20 cellular contexts compared by ENCODE assay signal in genomic region chr5:144076521-144077083, GRCh38.
DNase-seq lines count a peak whose midpoint lies in the region; ATAC-seq, FAIRE-seq and TF ChIP-seq lines count a peak whose summit lies in the region.
"Had no signal": no experiment of that assay in that cellular context is flagged by ENCODE, and none has a peak within 500 bp of the region (broad histone marks: within the 10 kb centered on the region; RNA-seq: fewer than 3 reads in every experiment).

No MANE protein-coding gene starts in this region.

- peak; percentile 70 for DNase-seq in GM23338 (ENCODE audit: low spot score)
- no peak for DNase-seq in H1 (ENCODE audit: low read depth in 1 of 2, low spot score in 2 of 2)
- DNase-seq in iPS DF 6.9 (ENCODE audit: low read depth, low spot score): peak; percentile 13
- DNase-seq in SKM-1 (lab: John Stamatoyannopoulos, UW; ENCODE audit: unreplicated experiment): no peak
- no peak for DNase-seq in cerebellum (ENCODE audit: low spot score)
- DNase-seq: AML-193; Caco-2; CD4-positive, alpha-beta T cell; GF-D8; H7; HFFc6; IMR-90 had no signal

- H3K27ac ChIP-seq in GM23338 (ENCODE audit: low read depth) (no peak overlapping the region), H1 (ENCODE audit: low read depth, low read length) (no peak overlapping the region), iPS DF 6.9 (ENCODE audit: low read length) (no peak overlapping the region)
- H3K27ac ChIP-seq: C4-2B had no signal

- TF ChIP-seq RAD21 in H1 (IDR thresholded peaks at IDR 0.05 in 1 of 2, conservative IDR thresholded peaks at IDR 0.05 in 1 of 2; ENCODE audit: low read depth in 2 of 2, low read length in 2 of 2): no peak

- peaks cover 11% of the 10 kb centered on the region; the same call in 1 of the 3 replicates for H3K36me3 Mint-ChIP-seq in GM23338 (ENCODE audit: low read depth)

- H2AFZ ChIP-seq in GM23338: no peak overlapping the region
- H2AFZ ChIP-seq in H1 (ENCODE audit: low read length): no peak overlapping the region

- POLR2A ChIA-PET in H1 (lab: Charles Lee; ENCODE audit: partially characterized antibody): no interaction called here

- no peak for TF ChIP-seq POLR2A in H1 (IDR thresholded peaks at IDR 0.05; ENCODE audit: control extremely low read depth in 1 of 2, low read depth in 2 of 2, low read length in 2 of 2)

- H3K9ac ChIP-seq in H1 (replicated peaks in 1 of 4; ENCODE audit: extremely low read depth in 1 of 4, low read depth in 3 of 4, low read length in 3 of 4): no peak overlapping the region

- CTCF ChIA-PET in H1 (lab: Charles Lee; ENCODE audit: partially characterized antibody): no interaction called here

- no peak overlapping the region for H2BK120ac ChIP-seq in H1 (replicated peaks; ENCODE audit: low read depth, low read length)

- no peak overlapping the region for H3K27ac Mint-ChIP-seq in GM23338
- H3K27ac Mint-ChIP-seq: CD4-positive, alpha-beta T cell; HFFc6 had no signal

- H3K36me3 ChIP-seq in GM23338 (ENCODE audit: insufficient read depth) (0 out of 2 replicates have a peak, but pooled peaks cover 3% of the 10 kb centered on the region), H1 (ENCODE audit: control insufficient read depth in 2 of 4, insufficient read depth in 4 of 4, low read length in 3 of 4) (no peaks in the 10 kb centered on the region; a peak in 1 of 8 replicates), iPS DF 6.9 (ENCODE audit: control insufficient read depth, insufficient read depth, low read length) (no peaks in the 10 kb centered on the region)

- H3K9me3 ChIP-seq in H1 (ENCODE audit: insufficient read depth in 2 of 2, low read depth in 1 of 2, low read length in 1 of 2) (peaks cover 2 to 3% of the 10 kb centered on the region in 2 experiments; a peak in 1 of 4 replicates), iPS DF 6.9 (ENCODE audit: control insufficient read depth, insufficient read depth, low read length) (no peaks in the 10 kb centered on the region)

- no peak overlapping the region for H2BK20ac ChIP-seq in H1 (ENCODE audit: low read length)

- H2AK5ac ChIP-seq in H1 (ENCODE audit: low read depth, low read length): 0 out of 2 replicates have a peak overlapping the region, but pooled peaks have one; percentile 39

- H3K4ac ChIP-seq in H1 (replicated peaks; ENCODE audit: insufficient read length, low read depth, low read length): no peak overlapping the region

- H3F3A ChIP-seq in GM23338 (replicated peaks; ENCODE audit: low read depth): no peaks in the 10 kb centered on the region

- H3K4me3 Mint-ChIP-seq in GM23338: no peak overlapping the region; the same call in 2 of the 3 replicates
- H3K4me3 Mint-ChIP-seq: CD4-positive, alpha-beta T cell; HFFc6 had no signal

- no peak overlapping the region for H4K8ac ChIP-seq in H1 (ENCODE audit: extremely low read depth, insufficient read depth, low read length)

- no peak overlapping the region for H4K5ac ChIP-seq in H1 (ENCODE audit: insufficient read length, low read depth, low read length)

- peaks cover 3% of the 10 kb centered on the region for H3K27me3 Mint-ChIP-seq in GM23338 (ENCODE audit: insufficient read depth, low read depth, poor library complexity)

- H3K4me3 ChIP-seq in GM23338: no peak overlapping the region
- no peak overlapping the region for H3K4me3 ChIP-seq in H1 (ENCODE audit: extremely low read depth in 1 of 4, insufficient read depth in 2 of 4, low read depth in 3 of 4, low read length in 4 of 4)
- no peak overlapping the region for H3K4me3 ChIP-seq in iPS DF 6.9 (ENCODE audit: low read length)
- H3K4me3 ChIP-seq: K562 had no signal

- no peak overlapping the region for H2BK5ac ChIP-seq in H1 (ENCODE audit: low read depth, low read length)

- H4K20me1 ChIP-seq in GM23338 (replicated peaks; ENCODE audit: insufficient read depth): no peaks in the 10 kb centered on the region
- H4K20me1 ChIP-seq in H1 (replicated peaks in 1 of 2; ENCODE audit: control insufficient read depth in 1 of 2, insufficient read depth in 2 of 2, low read length in 2 of 2): no peaks in the 10 kb centered on the region

- no peaks in the 10 kb centered on the region for H3K79me1 ChIP-seq in H1 (ENCODE audit: low read depth, low read length)

- peaks cover 36% of the 10 kb centered on the region for H3K9me3 Mint-ChIP-seq in GM23338

- 0 out of 2 replicates have a peak, but pooled peaks cover 2% of the 10 kb centered on the region for H3K4me1 ChIP-seq in GM23338 (ENCODE audit: insufficient read depth)
- peaks cover 0 to 2% (median 0%) of the 10 kb centered on the region in 4 experiments; a peak in 1 of 7 replicates for H3K4me1 ChIP-seq in H1 (replicated peaks in 1 of 4; ENCODE audit: control insufficient read depth in 3 of 4, insufficient read depth in 4 of 4, low read length in 3 of 4)
- no peaks in the 10 kb centered on the region for H3K4me1 ChIP-seq in iPS DF 6.9 (ENCODE audit: control insufficient read depth, insufficient read depth, low read length)
- H3K4me1 ChIP-seq: Caco-2 had no signal

- H3K18ac ChIP-seq in H1 (ENCODE audit: extremely low read depth, low read length): no peak overlapping the region

- H2BK15ac ChIP-seq in H1 (ENCODE audit: low read length): no peak overlapping the region

- TF ChIP-seq EP300 in H1 (IDR thresholded peaks at IDR 0.05; ENCODE audit: borderline replicate concordance in 1 of 2, low read depth in 2 of 2, low read length in 2 of 2): no peak

- WGBS in H1 (ENCODE audit: extremely low coverage in 1 of 2, insufficient coverage in 1 of 2, insufficient read length in 1 of 2, insufficient replicate concordance in 2 of 2, low coverage in 1 of 2, low lambda C conversion rate in 2 of 2, missing lambda C conversion rate in 1 of 2), 2 experiments: 93% methylated on average over 1 of the region's 1 CpG; no CpG with 5 or more reads in 1 of the 2 experiments
- no CpG with 5 or more reads among the region's 1 CpG for WGBS in iPS DF 6.9 (ENCODE audit: insufficient coverage, insufficient read length)

- no peak overlapping the region for H3K14ac ChIP-seq in H1 (ENCODE audit: insufficient read length)

- no peaks in the 10 kb centered on the region for H3K23me2 ChIP-seq in H1 (ENCODE audit: low read depth, low read length)

- FAIRE-seq in H1 (lab: Jason Lieb, UNC): no peak
- FAIRE-seq: A204.1, D721Med, HTR-8/SVneo, K562 had no signal

- no peak overlapping the region for H3K23ac ChIP-seq in H1 (ENCODE audit: insufficient read length)

- peaks cover 9% of the 10 kb centered on the region; the same call in 1 of the 2 replicates for H3K9me2 ChIP-seq in GM23338 (ENCODE audit: insufficient read depth)

- no peak for ATAC-seq in GM23338
- no peak for ATAC-seq in HG02870 (IDR thresholded peaks at IDR 0.05; ENCODE audit: unreplicated experiment)
- no peak for ATAC-seq in GM19324 (IDR thresholded peaks at IDR 0.05; ENCODE audit: low FRiP score, unreplicated experiment)
- ATAC-seq: HCT116, K562 had no signal

- no peaks in the 10 kb centered on the region for H3K79me2 ChIP-seq in GM23338 (replicated peaks; ENCODE audit: insufficient read depth)
- no peaks in the 10 kb centered on the region for H3K79me2 ChIP-seq in H1 (ENCODE audit: control insufficient read depth in 1 of 2, insufficient read depth in 2 of 2, low read length in 2 of 2)

- H3K27me3 ChIP-seq in GM23338 (ENCODE audit: insufficient read depth): no peaks in the 10 kb centered on the region
- H3K27me3 ChIP-seq in H1 (replicated peaks in 1 of 4; ENCODE audit: control insufficient read depth in 3 of 4, extremely low read depth in 1 of 4, insufficient read depth in 3 of 4, low read length in 3 of 4): no peaks in the 10 kb centered on the region
- H3K27me3 ChIP-seq in iPS DF 6.9 (ENCODE audit: control insufficient read depth, insufficient read depth, low read length): no peaks in the 10 kb centered on the region

- no peak overlapping the region for H4K91ac ChIP-seq in H1 (replicated peaks; ENCODE audit: insufficient read length, low read length)

- H2BK12ac ChIP-seq in H1 (ENCODE audit: low read depth, low read length): no peak overlapping the region

- H3K4me2 ChIP-seq in GM23338 (no peak overlapping the region), H1 (ENCODE audit: insufficient read depth in 1 of 2, low read depth in 2 of 2, low read length in 2 of 2) (no peak overlapping the region)

- no peak overlapping the region for H3K56ac ChIP-seq in H1 (replicated peaks; ENCODE audit: insufficient read length, low read depth, low read length)

- H3K4me1 Mint-ChIP-seq in GM23338: peaks cover 7% of the 10 kb centered on the region

- TF ChIP-seq CTCF in GM23338 (conservative IDR thresholded peaks at IDR 0.05; ENCODE audit: low read depth in 2 of 2): no peak
- no peak for TF ChIP-seq CTCF in H1 (IDR thresholded peaks at IDR 0.05; ENCODE audit: control extremely low read depth in 1 of 3, insufficient read depth in 1 of 3, low read depth in 1 of 3, low read length in 3 of 3)

TF ChIP-seq in GM23338, 12 proteins besides CTCF, POLR2A, EP300 and RAD21 (continues in another document):
- TF ChIP-seq NANOG (IDR thresholded peaks at IDR 0.05; ENCODE audit: borderline replicate concordance) (peak; percentile 47; the same call in 1 of the 2 replicates), EZH2 (IDR thresholded peaks at IDR 0.05; ENCODE audit: low read depth, unreplicated experiment) (no peak)

TF ChIP-seq in H1, 55 proteins besides CTCF, POLR2A, EP300 and RAD21:
- TF ChIP-seq MAFK (IDR thresholded peaks at IDR 0.05; ENCODE audit: low read depth, low read length) (no peak), SIX5 (IDR thresholded peaks at IDR 0.05; ENCODE audit: low read depth, low read length) (no peak), CBX5 (IDR thresholded peaks at IDR 0.05; ENCODE audit: low read depth, low read length) (no peak)

Comparison
In these comparisons a context has a peak if more than half of its experiments do, and no peak if none do; other contexts are left out.
1. DNase-seq: peak in GM23338 (single experiment) and iPS DF 6.9 (single experiment); none in H1 (0 of 2), SKM-1 (single experiment) and cerebellum (single experiment).